Comparison of ENCODE assay signal across 12 cellular contexts in genomic region chr17:49003557-49004511, GRCh38.
DNase-seq lines count a peak whose midpoint lies in the region; ATAC-seq lines count a peak whose summit lies in the region.
"Had no signal": no experiment of that assay in that cellular context is flagged by ENCODE, and none has a peak within 500 bp of the region (broad histone marks: within the 10 kb centered on the region; RNA-seq: fewer than 3 reads in every experiment).

No MANE protein-coding gene starts in this region.

- no peak for ATAC-seq in HG02763 (IDR thresholded peaks at IDR 0.05; ENCODE audit: unreplicated experiment)

- peak; percentile 25 for DNase-seq in stimulated activated CD4-positive, alpha-beta T cell treated with anti-CD3 and anti-CD28 coated beads, Interleukin-15, amount 100 ng/mL, for 24 hours
- no peak for DNase-seq in stimulated activated CD4-positive, alpha-beta T cell treated with anti-CD3 and anti-CD28 coated beads, Interleukin-1b, Interleukin-23, amount 100 ng/mL, for 48 hours
- DNase-seq in amniotic epithelial cell (ENCODE audit: low read depth) = peak; percentile 58
- peak; percentile 67 for DNase-seq in iPS-NIHi7 (ENCODE audit: extremely low spot score)
- DNase-seq in midbrain (lab: John Stamatoyannopoulos, UW) = no peak
- no peak for DNase-seq in hypothalamus (lab: John Stamatoyannopoulos, UW)
- no peak for DNase-seq in GOT3 (lab: John Stamatoyannopoulos, UW)
- DNase-seq: dorsolateral prefrontal cortex; NCI-H2171 treated with DMSO at 0.1 percent for 48 hours; spleen; stimulated activated naive CD4-positive, alpha-beta T cell treated with Interleukin-2 at 50 U/mL for 16 hours had no signal

Comparison
In these comparisons a context has a peak if more than half of its experiments do, and no peak if none do; other contexts are left out.
1. DNase-seq: peak in stimulated activated CD4-positive, alpha-beta T cell treated with anti-CD3 and anti-CD28 coated beads, Interleukin-15, amount 100 ng/mL, for 24 hours (single experiment), amniotic epithelial cell (single experiment) and iPS-NIHi7 (single experiment); none in stimulated activated CD4-positive, alpha-beta T cell treated with anti-CD3 and anti-CD28 coated beads, Interleukin-1b, Interleukin-23, amount 100 ng/mL, for 48 hours (single experiment), midbrain (single experiment), hypothalamus (0 of 51) and GOT3 (single experiment).